In genomic region chr20:50141811-50142561, GRCh38 we compare ENCODE assay signal across 14 cellular contexts. TPM values are rescaled to one million over a fixed set of nuclear protein-coding genes. Genes with fewer than 3 reads are reported as not detected.
A peak's percentile ranks its signal among the peaks of the same experiment; 100 is the strongest.
DNase-seq lines count a peak whose midpoint lies in the region; ATAC-seq, FAIRE-seq and TF ChIP-seq lines count a peak whose summit lies in the region.
"Had no signal": no experiment of that assay in that cellular context is flagged by ENCODE, and none has a peak within 500 bp of the region (broad histone marks: within the 10 kb centered on the region; RNA-seq: fewer than 3 reads in every experiment).

No MANE protein-coding gene starts in this region.

- H3K27ac ChIP-seq in breast epithelium (peak overlapping the region in 1 of 2 donors; percentile 1), lower lobe of right lung (peak overlapping the region; percentile 46), upper lobe of left lung (peak overlapping the region; percentile 44 to 98 (median 74))
- H3K27ac ChIP-seq: HL-60 had no signal

- H3K9me3 Mint-ChIP-seq in MCF 10A (ENCODE audit: unreplicated experiment): no peaks in the 10 kb centered on the region
- H3K9me3 Mint-ChIP-seq: activated CD8-positive, alpha-beta T cell treated with anti-CD3 and anti-CD28 coated beads for 36 hours; neural crest cell had no signal

- POLR2A ChIA-PET in MCF 10A (lab: Yijun Ruan, JAX): interaction anchor here (0.7 to 19.2 kb wide), 7 partner anchors 8 to 29 kb away, joined by 4 to 386 read pairs (median 12); partner anchors contain the start of genes PEDS1 and UBE2V1

- ATAC-seq in lower lobe of right lung (no peak), upper lobe of left lung (ENCODE audit: low FRiP score in 2 of 2) (no peak), GM19397 (IDR thresholded peaks at IDR 0.05; ENCODE audit: unreplicated experiment) (no peak)
- ATAC-seq: activated CD8-positive, alpha-beta T cell treated with anti-CD3 and anti-CD28 coated beads for 36 hours had no signal

- H3K4me1 ChIP-seq in breast epithelium (peaks cover 3 to 21% of the 10 kb centered on the region in 2 donors), adipocyte (ENCODE audit: control insufficient read depth, insufficient read depth, low read length) (peaks cover 62% of the 10 kb centered on the region), lower lobe of right lung (peaks cover 81% of the 10 kb centered on the region), upper lobe of left lung (peaks cover 71 to 99% (median 83%) of the 10 kb centered on the region in 4 donors)

- intact Hi-C loops in MCF 10A (cut with micrococcal nuclease): no loop called here
- intact Hi-C loops in breast epithelium (cut with DNase I; ENCODE audit: low total_unique reads): no loop called here
- intact Hi-C loops in lower lobe of right lung (cut with DNase I): no loop called here

- H3K27me3 Mint-ChIP-seq in MCF 10A (ENCODE audit: insufficient read depth, unreplicated experiment): no peaks in the 10 kb centered on the region
- H3K27me3 Mint-ChIP-seq: activated CD8-positive, alpha-beta T cell treated with anti-CD3 and anti-CD28 coated beads for 36 hours had no signal

- DNase-seq in MCF 10A (ENCODE audit: unreplicated experiment): no peak
- no peak for DNase-seq in breast epithelium (ENCODE audit: low spot score in 2 of 2)
- no peak for DNase-seq in adipocyte (ENCODE audit: low read depth)
- no peak for DNase-seq in lower lobe of right lung
- DNase-seq in upper lobe of left lung: no peak
- no peak for DNase-seq in NCI-H748 (lab: John Stamatoyannopoulos, UW; ENCODE audit: unreplicated experiment)
- no peak for DNase-seq in urothelium cell line (ENCODE audit: low spot score)
- DNase-seq: activated CD8-positive, alpha-beta T cell treated with anti-CD3 and anti-CD28 coated beads for 36 hours; AML-193; cerebellar nuclear complex; hippocampal formation had no signal

- TF ChIP-seq POLR2A in breast epithelium (IDR thresholded peaks at IDR 0.05) (no peak), upper lobe of left lung (IDR thresholded peaks at IDR 0.05) (no peak)

- TF ChIP-seq EP300 in upper lobe of left lung (IDR thresholded peaks at IDR 0.05): peak in 1 of 4 donors; percentile 69

- H3K27me3 ChIP-seq in breast epithelium (no peaks in the 10 kb centered on the region), adipocyte (replicated peaks; ENCODE audit: control insufficient read depth, insufficient read depth, low read length) (no peaks in the 10 kb centered on the region), lower lobe of right lung (ENCODE audit: low read depth) (no peaks in the 10 kb centered on the region), upper lobe of left lung (no peaks in the 10 kb centered on the region)

- peak overlapping the region; percentile 2 for H3K9ac ChIP-seq in adipocyte (ENCODE audit: low read length)

- BruUV-seq in MCF 10A (replicated peaks; lab: Mats Ljungman, UMichigan): no TSS peak

- TF ChIP-seq CTCF in MCF 10A (IDR thresholded peaks at IDR 0.05; ENCODE audit: unreplicated experiment) (no peak), breast epithelium (IDR thresholded peaks at IDR 0.05) (no peak), lower lobe of right lung (IDR thresholded peaks at IDR 0.05) (no peak), upper lobe of left lung (IDR thresholded peaks at IDR 0.05) (no peak)

- H3K9me3 ChIP-seq in breast epithelium (no peaks in the 10 kb centered on the region), adipocyte (ENCODE audit: control insufficient read depth, low read length) (no peaks in the 10 kb centered on the region), lower lobe of right lung (no peaks in the 10 kb centered on the region), upper lobe of left lung (no peaks in the 10 kb centered on the region)

- H3K27ac Mint-ChIP-seq in MCF 10A (ENCODE audit: low read depth, unreplicated experiment): peak overlapping the region; percentile 93
- H3K27ac Mint-ChIP-seq: activated CD8-positive, alpha-beta T cell treated with anti-CD3 and anti-CD28 coated beads for 36 hours had no signal

- H3K4me3 ChIP-seq in breast epithelium: no peak overlapping the region
- no peak overlapping the region for H3K4me3 ChIP-seq in adipocyte (ENCODE audit: low read length)
- H3K4me3 ChIP-seq in lower lobe of right lung: no peak overlapping the region
- H3K4me3 ChIP-seq in upper lobe of left lung: no peak overlapping the region

- peak overlapping the region; percentile 49 for H3K4me3 Mint-ChIP-seq in MCF 10A (ENCODE audit: unreplicated experiment)
- H3K4me3 Mint-ChIP-seq: activated CD8-positive, alpha-beta T cell treated with anti-CD3 and anti-CD28 coated beads for 36 hours; neural crest cell had no signal

- H3K36me3 ChIP-seq in breast epithelium: no peaks in the 10 kb centered on the region
- peaks cover 50% of the 10 kb centered on the region for H3K36me3 ChIP-seq in adipocyte (ENCODE audit: control insufficient read depth, insufficient read depth, low read length, severe bottlenecking)
- H3K36me3 ChIP-seq in lower lobe of right lung: peaks cover 45% of the 10 kb centered on the region
- peaks cover 6 to 52% (median 27%) of the 10 kb centered on the region in 4 donors for H3K36me3 ChIP-seq in upper lobe of left lung

- no peak for FAIRE-seq in urothelium cell line (lab: Jason Lieb, UNC)

- WGBS in upper lobe of left lung, 2 donors: 75 to 76% methylated on average over 10 to 12 of the region's 12 CpGs

- peaks cover 42% of the 10 kb centered on the region for H3K36me3 Mint-ChIP-seq in MCF 10A (ENCODE audit: insufficient read depth, unreplicated experiment)

- CTCF ChIA-PET in MCF 10A (lab: Yijun Ruan, JAX): interaction anchor here (0.5 to 9.5 kb wide), 5 partner anchors 11 to 431 kb away, joined by 3 to 129 read pairs (median 4); partner anchors contain the start of gene PEDS1

- peaks cover 58% of the 10 kb centered on the region for H3K4me1 Mint-ChIP-seq in MCF 10A (ENCODE audit: insufficient read depth, unreplicated experiment)

RNA-seq across cellular contexts. Expression of gene PEDS1, which starts 11.5 kb away (rescaled TPM):
- total RNA-seq in MCF 10A (2022) (26.0 and 30.5 TPM in 2 replicates), breast epithelium (10 to 100 TPM; 12.9 to 29.4 (median 18.0) TPM), lower lobe of right lung (27.8 TPM), upper lobe of left lung (10 to 100 TPM; 30.4 to 59.3 (median 34.2) TPM)

RNA-seq across cellular contexts. Expression of gene UBE2V1, which starts 29.0 kb away (rescaled TPM):
- total RNA-seq in MCF 10A (2022): 99.5 and 110 TPM in 2 replicates
- total RNA-seq in breast epithelium: 10 to 100 TPM; 63.8 to 81.6 (median 79.9) TPM
- 83.4 TPM for total RNA-seq in lower lobe of right lung
- 100 to 1,000 TPM in 1 of 6 donors, 10 to 100 TPM in 5; 50.3 to 116 (median 69.9) TPM for total RNA-seq in upper lobe of left lung

RNA-seq across cellular contexts. Expression of gene CEBPB, which starts 48.6 kb away (rescaled TPM):
- total RNA-seq in MCF 10A (2022) (221 and 226 TPM in 2 replicates), breast epithelium (100 to 1,000 TPM; 137 to 177 (median 149) TPM), lower lobe of right lung (326 TPM), upper lobe of left lung (100 to 1,000 TPM; 161 to 411 (median 292) TPM)
